Comparison of ENCODE assay signal across 16 cellular contexts in genomic region chr18:6660334-6660733, GRCh38.
DNase-seq lines count a peak whose midpoint lies in the region; ATAC-seq lines count a peak whose summit lies in the region.
"Had no signal": no experiment of that assay in that cellular context is flagged by ENCODE, and none has a peak within 500 bp of the region (broad histone marks: within the 10 kb centered on the region; RNA-seq: fewer than 3 reads in every experiment).

No MANE protein-coding gene starts in this region.

- H3K4me3 ChIP-seq in skeletal muscle cell (ENCODE audit: low read depth, low read length) = no peak overlapping the region
- H3K4me3 ChIP-seq: breast epithelium, left lung, mucosa of descending colon had no signal

- DNase-seq in H4 (ENCODE audit: low spot score) (peak; percentile 9), NCI-H510A treated with DMSO at 0.1 percent for 48 hours (lab: John Stamatoyannopoulos, UW) (peak; percentile 84), fibroblast of gingiva (ENCODE audit: low read depth) (peak; percentile 35), skeletal muscle cell (ENCODE audit: low read depth) (peak; percentile 35), NCI-H2196 (lab: John Stamatoyannopoulos, UW; ENCODE audit: unreplicated experiment) (no peak)
- no peak for DNase-seq in stimulated activated naive CD8-positive, alpha-beta T cell treated with anti-CD3 and anti-CD28 coated beads, Interleukin-15, Interleukin-2, amounts not matched to agents 100 U/mL and 50 U/mL, for 24 hours
- DNase-seq: activated CD4-positive, alpha-beta T cell treated with anti-CD3 and anti-CD28 coated beads for 36 hours; activated CD8-positive, alpha-beta memory T cell treated with anti-CD3 and anti-CD28 coated beads, Interleukin-2, amount 10 ng/mL, durations not matched to agents 7 days and 5 days; CD4-positive, alpha-beta T cell; Karpas-422; left lung; mucosa of descending colon; NCI-H1417 treated with DMSO at 0.1 percent for 48 hours had no signal

- no peak for ATAC-seq in stimulated activated naive CD8-positive, alpha-beta T cell treated with anti-CD3 and anti-CD28 coated beads, Interleukin-15, Interleukin-2, amounts not matched to agents 100 U/mL and 50 U/mL, for 24 hours
- no peak for ATAC-seq in esophagus mucosa
- ATAC-seq: activated CD4-positive, alpha-beta T cell treated with anti-CD3 and anti-CD28 coated beads for 36 hours; activated CD8-positive, alpha-beta memory T cell treated with anti-CD3 and anti-CD28 coated beads, Interleukin-2, amount 10 ng/mL, durations not matched to agents 7 days and 5 days; activated T-helper 17 cell treated with anti-CD3 and anti-CD28 coated beads, Interleukin-2, amount 50 U/mL, for 72 hours; left lung; mucosa of descending colon had no signal

Comparison
In these comparisons a context has a peak if more than half of its experiments do, and no peak if none do; other contexts are left out.
1. DNase-seq: peak in H4 (single experiment), NCI-H510A treated with DMSO at 0.1 percent for 48 hours (single experiment), fibroblast of gingiva (single experiment) and skeletal muscle cell (single experiment); none in stimulated activated naive CD8-positive, alpha-beta T cell treated with anti-CD3 and anti-CD28 coated beads, Interleukin-15, Interleukin-2, amounts not matched to agents 100 U/mL and 50 U/mL, for 24 hours (single experiment) and NCI-H2196 (single experiment).